9 cellular contexts compared by ENCODE assay signal in the genomic region with DNA sequence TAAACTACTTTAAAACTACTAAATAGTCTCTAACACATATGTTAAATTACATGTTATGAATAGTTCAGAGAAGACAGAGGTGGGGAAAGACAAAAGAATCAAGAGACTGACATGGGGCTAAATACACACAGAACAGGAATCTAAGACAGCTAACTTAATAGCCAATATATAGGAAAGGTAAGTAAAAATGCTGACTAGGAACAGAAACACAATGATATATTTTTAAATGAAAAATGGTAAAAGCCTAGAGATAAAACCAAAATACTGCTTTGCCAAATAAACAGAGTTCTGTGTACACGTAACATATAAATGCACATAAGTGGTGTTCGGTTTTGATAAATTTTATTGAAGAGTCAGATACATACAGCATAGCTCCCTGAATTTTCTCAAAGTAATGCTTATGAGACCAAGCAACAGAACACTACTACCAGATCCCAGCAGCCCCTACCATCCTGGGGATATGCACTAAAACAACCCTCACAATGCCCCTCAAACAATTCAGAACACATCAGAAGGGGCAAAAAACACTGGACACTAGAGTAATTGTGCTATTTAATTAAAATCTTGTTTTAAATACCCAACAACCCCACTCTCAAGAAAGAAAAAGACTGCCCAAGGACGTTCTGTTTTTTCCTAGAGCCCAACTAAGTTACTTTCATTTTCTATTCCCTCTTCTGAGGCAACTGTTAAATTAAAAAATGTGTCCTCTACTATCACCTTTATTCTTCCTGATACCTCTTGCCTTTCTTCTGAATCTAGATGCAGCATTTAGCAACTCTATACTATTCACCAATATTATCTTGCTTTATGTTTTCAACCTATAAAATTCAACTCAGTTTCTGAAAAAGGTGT.
DNase-seq lines count a peak whose midpoint lies in the region; ATAC-seq and TF ChIP-seq lines count a peak whose summit lies in the region.
"Had no signal": no experiment of that assay in that cellular context is flagged by ENCODE, and none has a peak within 500 bp of the region (broad histone marks: within the 10 kb centered on the region; RNA-seq: fewer than 3 reads in every experiment).

No MANE protein-coding gene starts in this region.

- no peaks in the 10 kb centered on the region for H3K27me3 ChIP-seq in CD8-positive, alpha-beta memory T cell (ENCODE audit: insufficient read depth, low read length, poor library complexity, severe bottlenecking)
- no peaks in the 10 kb centered on the region for H3K27me3 ChIP-seq in osteoblast (ENCODE audit: insufficient read depth, low read length)

- H3K4me3 ChIP-seq in CD8-positive, alpha-beta memory T cell (ENCODE audit: low read length) = peak overlapping the region; percentile 39
- peak overlapping the region; percentile 63 for H3K4me3 ChIP-seq in osteoblast (ENCODE audit: insufficient read depth, low read length)

- no peaks in the 10 kb centered on the region for H3K9me3 ChIP-seq in CD8-positive, alpha-beta memory T cell (ENCODE audit: low read length)
- H3K9me3 ChIP-seq in osteoblast (ENCODE audit: low read depth, low read length) = no peaks in the 10 kb centered on the region

- TF ChIP-seq CTCF in osteoblast (IDR thresholded peaks at IDR 0.05; ENCODE audit: extremely low read depth, low read depth, low read length) = no peak

- peaks cover 4% of the 10 kb centered on the region for H3K36me3 ChIP-seq in CD8-positive, alpha-beta memory T cell (ENCODE audit: insufficient read depth, low read length)
- H3K36me3 ChIP-seq in osteoblast (ENCODE audit: insufficient read depth, low read length) = no peaks in the 10 kb centered on the region

- no peaks in the 10 kb centered on the region for H3K79me2 ChIP-seq in osteoblast (ENCODE audit: insufficient read depth, low read length)

- H3K4me1 ChIP-seq in CD8-positive, alpha-beta memory T cell (ENCODE audit: insufficient read depth, low read length) = peaks cover 22% of the 10 kb centered on the region
- H3K4me1 ChIP-seq in osteoblast (ENCODE audit: insufficient read depth, low read length) = peaks cover 16% of the 10 kb centered on the region

- H3K4me1 Mint-ChIP-seq in CD8-positive, alpha-beta memory T cell = peaks cover 52 to 76% (median 73%) of the 10 kb centered on the region in 3 donors
- peaks cover 28 to 47% of the 10 kb centered on the region in 2 donors for H3K4me1 Mint-ChIP-seq in effector memory CD8-positive, alpha-beta T cell (ENCODE audit: low read depth in 2 of 2)

- H3K4me3 Mint-ChIP-seq in CD8-positive, alpha-beta memory T cell = peak overlapping the region; percentile 51 to 91 (median 87)
- peak overlapping the region; percentile 68 to 82 for H3K4me3 Mint-ChIP-seq in effector memory CD8-positive, alpha-beta T cell
- H3K4me3 Mint-ChIP-seq: H9 had no signal

- peak; percentile 56 for ATAC-seq in effector memory CD8-positive, alpha-beta T cell (replicated peaks)
- ATAC-seq in GM18498 (IDR thresholded peaks at IDR 0.05; ENCODE audit: unreplicated experiment) = no peak
- no peak for ATAC-seq in HG03045 (IDR thresholded peaks at IDR 0.05; ENCODE audit: unreplicated experiment)

- H4K20me1 ChIP-seq in osteoblast (ENCODE audit: insufficient read depth, low read length) = no peaks in the 10 kb centered on the region

- peaks cover 0 to 2% (median 0%) of the 10 kb centered on the region in 5 donors for H3K9me3 Mint-ChIP-seq in CD8-positive, alpha-beta memory T cell
- H3K9me3 Mint-ChIP-seq in effector memory CD8-positive, alpha-beta T cell = no peaks in the 10 kb centered on the region
- H3K9me3 Mint-ChIP-seq: H9 had no signal

- peak overlapping the region; percentile 92 to 99 (median 96) for H3K27ac Mint-ChIP-seq in CD8-positive, alpha-beta memory T cell
- H3K27ac Mint-ChIP-seq in effector memory CD8-positive, alpha-beta T cell = peak overlapping the region; percentile 97 to 100
- H3K27ac Mint-ChIP-seq: H9 had no signal

- peak in 1 of 5 donors; percentile 28 for DNase-seq in CD8-positive, alpha-beta memory T cell
- DNase-seq in NOMO-1 treated with DMSO at 0.1 percent for 48 hours (lab: John Stamatoyannopoulos, UW; ENCODE audit: unreplicated experiment) (peak; percentile 6), osteoblast (ENCODE audit: insufficient read length, low spot score, missing footprints) (no peak), NCI-H1417 treated with DMSO at 0.1 percent for 48 hours (lab: John Stamatoyannopoulos, UW) (no peak), SKM-1 treated with dmso at 0.1 percent for 144 hours (lab: John Stamatoyannopoulos, UW; ENCODE audit: unreplicated experiment) (no peak)
- DNase-seq in effector memory CD8-positive, alpha-beta T cell = no peak
- DNase-seq: H9 had no signal

- peak overlapping the region; percentile 79 for H3K4me2 ChIP-seq in osteoblast (ENCODE audit: insufficient read depth, low read length)

- H3K27ac ChIP-seq in CD8-positive, alpha-beta memory T cell (ENCODE audit: low read depth, low read length) = peak overlapping the region; percentile 66
- H3K27ac ChIP-seq in osteoblast (ENCODE audit: low read depth, low read length) = peak overlapping the region; percentile 58

- POLR2A ChIA-PET in CD8-positive, alpha-beta memory T cell (lab: Charles Lee) = interaction anchor here (1.2 kb wide), 1 partner anchor 121 kb away, joined by 3 read pairs; the partner anchor contains the start of gene ADAM10

- H3K27me3 Mint-ChIP-seq in CD8-positive, alpha-beta memory T cell = peaks cover 0 to 2% of the 10 kb centered on the region in 2 donors
- H3K27me3 Mint-ChIP-seq in effector memory CD8-positive, alpha-beta T cell = no peaks in the 10 kb centered on the region

- peak overlapping the region; percentile 60 for H2AFZ ChIP-seq in osteoblast (ENCODE audit: low read length)

- CTCF ChIA-PET in CD8-positive, alpha-beta memory T cell (lab: Charles Lee) = no interaction called here

- peaks cover 25 to 57% (median 30%) of the 10 kb centered on the region in 3 donors for H3K36me3 Mint-ChIP-seq in CD8-positive, alpha-beta memory T cell
- H3K36me3 Mint-ChIP-seq in effector memory CD8-positive, alpha-beta T cell (ENCODE audit: insufficient read depth) = peaks cover 10% of the 10 kb centered on the region
